8 cellular contexts compared by ENCODE assay signal in the genomic region with DNA sequence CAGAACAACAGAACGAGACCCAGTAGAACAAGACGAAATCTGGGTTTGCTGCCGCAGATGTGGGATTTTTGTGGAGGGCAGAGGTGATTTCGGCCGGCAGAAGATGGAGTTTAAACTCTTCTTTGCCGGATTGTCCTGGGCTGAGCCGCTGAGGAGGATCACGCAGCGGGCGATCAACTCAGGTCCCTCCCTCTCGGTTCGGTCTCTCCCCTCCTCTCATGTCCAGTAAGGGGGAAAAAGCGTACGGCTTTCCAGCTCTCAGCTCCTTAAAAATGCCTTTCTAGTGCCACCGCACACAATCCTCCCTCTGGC. TPM values are rescaled to one million over a fixed set of nuclear protein-coding genes. Genes with fewer than 3 reads are reported as not detected.
A peak's percentile ranks its signal among the peaks of the same experiment; 100 is the strongest.
DNase-seq lines count a peak whose midpoint lies in the region; ATAC-seq, FAIRE-seq and TF ChIP-seq lines count a peak whose summit lies in the region.

No MANE protein-coding gene starts in this region.

- H3K27me3 ChIP-seq in mesenchymal stem cell (ENCODE audit: control insufficient read depth in 1 of 2, insufficient read depth in 1 of 2, low read length in 2 of 2) (no peaks in the 10 kb centered on the region), aorta (ENCODE audit: control insufficient read depth in 1 of 2, insufficient read depth in 2 of 2, low read length in 1 of 2) (no peaks in the 10 kb centered on the region)

- no peak for TF ChIP-seq CTCF in brain (conservative IDR thresholded peaks at IDR 0.05)

- peak overlapping the region in 1 of 2 experiments; percentile 10 for H3K23ac ChIP-seq in mesenchymal stem cell (ENCODE audit: low read length in 2 of 2)

- H3K9me3 Mint-ChIP-seq in stimulated activated naive CD8-positive, alpha-beta T cell treated with anti-CD3 and anti-CD28 coated beads, Interleukin-15, Interleukin-2, amounts not matched to agents 100 ng/mL and 50 ng/mL, for 24 hours = no peaks in the 10 kb centered on the region
- no peaks in the 10 kb centered on the region for H3K9me3 Mint-ChIP-seq in brain

- peaks cover 40% of the 10 kb centered on the region for H3K36me3 Mint-ChIP-seq in stimulated activated naive CD8-positive, alpha-beta T cell treated with anti-CD3 and anti-CD28 coated beads, Interleukin-15, Interleukin-2, amounts not matched to agents 100 ng/mL and 50 ng/mL, for 24 hours (ENCODE audit: low read depth)
- H3K36me3 Mint-ChIP-seq in brain = peaks cover 37% of the 10 kb centered on the region

- FAIRE-seq in GM19239 (lab: Jason Lieb, UNC) = no peak

- peak overlapping the region; percentile 57 to 80 for H3K4ac ChIP-seq in mesenchymal stem cell (ENCODE audit: low read depth in 1 of 2, low read length in 2 of 2)

- peaks cover 51% of the 10 kb centered on the region for H3K4me1 Mint-ChIP-seq in stimulated activated naive CD8-positive, alpha-beta T cell treated with anti-CD3 and anti-CD28 coated beads, Interleukin-15, Interleukin-2, amounts not matched to agents 100 ng/mL and 50 ng/mL, for 24 hours (ENCODE audit: low read depth)
- H3K4me1 Mint-ChIP-seq in brain = peaks cover 53% of the 10 kb centered on the region

- H4K8ac ChIP-seq in mesenchymal stem cell (ENCODE audit: low read length) = no peak overlapping the region

- H3K9me3 ChIP-seq in mesenchymal stem cell (ENCODE audit: control insufficient read depth, low read length) (no peaks in the 10 kb centered on the region), aorta (ENCODE audit: control insufficient read depth, low read length) (no peaks in the 10 kb centered on the region)

- H3K79me1 ChIP-seq in mesenchymal stem cell (replicated peaks; ENCODE audit: low read length, poor library complexity, severe bottlenecking) = peaks cover 2% of the 10 kb centered on the region

- H3K18ac ChIP-seq in mesenchymal stem cell (ENCODE audit: low read depth in 1 of 2, low read length in 2 of 2) = peak overlapping the region in 1 of 2 experiments; percentile 73

- no peaks in the 10 kb centered on the region for H3K27me3 Mint-ChIP-seq in stimulated activated naive CD8-positive, alpha-beta T cell treated with anti-CD3 and anti-CD28 coated beads, Interleukin-15, Interleukin-2, amounts not matched to agents 100 ng/mL and 50 ng/mL, for 24 hours
- H3K27me3 Mint-ChIP-seq in brain = peaks cover 15% of the 10 kb centered on the region

- H2AK5ac ChIP-seq in mesenchymal stem cell (ENCODE audit: low read length, severe bottlenecking) = no peak overlapping the region

- H3K36me3 ChIP-seq in mesenchymal stem cell (ENCODE audit: control insufficient read depth in 1 of 2, insufficient read depth in 2 of 2, low read depth in 1 of 2, low read length in 2 of 2) (no peaks in the 10 kb centered on the region), aorta (ENCODE audit: control insufficient read depth in 1 of 2, insufficient read depth in 2 of 2, low read length in 1 of 2) (no peaks in the 10 kb centered on the region)

- WGBS in mesenchymal stem cell = under 1% methylated on average over 14 of the region's 15 CpGs
- 1% methylated on average over 15 of the region's 15 CpGs for WGBS in aorta, 2 donors

- peak overlapping the region; percentile 96 for H3K9ac ChIP-seq in mesenchymal stem cell (ENCODE audit: low read length)

- H3K27ac ChIP-seq in mesenchymal stem cell (ENCODE audit: low read length, poor library complexity, severe bottlenecking) (peak overlapping the region; percentile 96), aorta (ENCODE audit: low read depth in 1 of 2, low read length in 2 of 2) (peak overlapping the region; percentile 32 to 61)

- peak overlapping the region; percentile 94 to 96 for H3K4me3 ChIP-seq in mesenchymal stem cell (ENCODE audit: insufficient read depth in 1 of 2, low read depth in 1 of 2, low read length in 2 of 2)
- H3K4me3 ChIP-seq in aorta (ENCODE audit: low read length in 2 of 2) = peak overlapping the region; percentile 81 to 92

- ATAC-seq in stimulated activated naive CD8-positive, alpha-beta T cell treated with anti-CD3 and anti-CD28 coated beads, Interleukin-15, Interleukin-2, amounts not matched to agents 100 U/mL and 50 U/mL, for 24 hours = no peak
- ATAC-seq in aorta (ENCODE audit: low FRiP score) = no peak
- no peak for ATAC-seq in left lobe of liver
- no peak for ATAC-seq in HG03565 (IDR thresholded peaks at IDR 0.05; ENCODE audit: unreplicated experiment)

- no peak for DNase-seq in stimulated activated naive CD8-positive, alpha-beta T cell treated with anti-CD3 and anti-CD28 coated beads, Interleukin-15, Interleukin-2, amounts not matched to agents 100 U/mL and 50 U/mL, for 24 hours
- DNase-seq in mesenchymal stem cell = no peak
- DNase-seq in aorta = no peak
- DNase-seq in left lobe of liver (ENCODE audit: low spot score) = no peak
- DNase-seq in GM19239 (ENCODE audit: insufficient read length, low spot score) = no peak

- no peak overlapping the region for H4K91ac ChIP-seq in mesenchymal stem cell (ENCODE audit: low read length)

- intact Hi-C loops in aorta (cut with DNase I) = loop anchor here (5.0 kb wide), 3 partner anchors 37 to 137 kb away; partner anchors contain the start of gene DHRS13 (in 1 of the 2)

- H3K27ac Mint-ChIP-seq in stimulated activated naive CD8-positive, alpha-beta T cell treated with anti-CD3 and anti-CD28 coated beads, Interleukin-15, Interleukin-2, amounts not matched to agents 100 ng/mL and 50 ng/mL, for 24 hours = peak overlapping the region; percentile 90
- peak overlapping the region; percentile 97 to 99 (median 98) for H3K27ac Mint-ChIP-seq in brain

- peak overlapping the region; percentile 77 for H3K4me2 ChIP-seq in mesenchymal stem cell (ENCODE audit: low read length, poor library complexity, severe bottlenecking)

- no peak overlapping the region for H3K14ac ChIP-seq in mesenchymal stem cell (ENCODE audit: low read length in 2 of 2)

- no peak overlapping the region for H2AFZ ChIP-seq in mesenchymal stem cell (ENCODE audit: low read depth, low read length)

- peak overlapping the region; percentile 64 for H2BK120ac ChIP-seq in mesenchymal stem cell (ENCODE audit: low read depth, low read length)

- H3K4me1 ChIP-seq in mesenchymal stem cell (ENCODE audit: control insufficient read depth, insufficient read depth, low read depth, low read length) (peaks cover 14% of the 10 kb centered on the region), aorta (ENCODE audit: control insufficient read depth in 1 of 2, insufficient read depth in 2 of 2, low read length in 2 of 2) (peaks cover 2 to 4% of the 10 kb centered on the region in 2 donors)

- H2BK12ac ChIP-seq in mesenchymal stem cell (ENCODE audit: low read length in 2 of 2) = no peak overlapping the region

- H2BK5ac ChIP-seq in mesenchymal stem cell (ENCODE audit: low read depth, low read length, poor library complexity, severe bottlenecking) = peak overlapping the region; percentile 48

- peak overlapping the region; percentile 71 for H2BK15ac ChIP-seq in mesenchymal stem cell (ENCODE audit: low read depth, poor library complexity, severe bottlenecking)

- peak overlapping the region; percentile 95 for H3K4me3 Mint-ChIP-seq in stimulated activated naive CD8-positive, alpha-beta T cell treated with anti-CD3 and anti-CD28 coated beads, Interleukin-15, Interleukin-2, amounts not matched to agents 100 ng/mL and 50 ng/mL, for 24 hours
- H3K4me3 Mint-ChIP-seq in brain = peak overlapping the region; percentile 96 to 99 (median 98)

RNA-seq across cellular contexts. Expression of gene PHF12, which starts 2.5 kb away (rescaled TPM):
- polyA plus RNA-seq in brain (ENCODE audit: insufficient read depth, low read depth, low replicate concordance) = 43.1 TPM
- polyA plus RNA-seq in mesenchymal stem cell (2013, experiment 1 of 2) = 22.4 TPM
- 20.9 TPM for polyA plus RNA-seq in mesenchymal stem cell (2013, experiment 2 of 2)
- 10 to 100 TPM; 30.5 to 47.0 TPM for total RNA-seq in aorta
- polyA plus RNA-seq in aorta = 10 to 100 TPM; 10.1 to 29.4 TPM
- 15.2 TPM for total RNA-seq in left lobe of liver

RNA-seq across cellular contexts. Expression of gene DHRS13, which starts 46.0 kb away (rescaled TPM):
- polyA plus RNA-seq in brain (ENCODE audit: insufficient read depth, low read depth, low replicate concordance) (34.5 TPM), aorta (1 to 10 TPM in 1 of 2 donors, under 1 TPM in 1; 0.75 to 2.7 TPM)
- polyA plus RNA-seq in mesenchymal stem cell (2013, experiment 1 of 2) = 1.8 TPM
- polyA plus RNA-seq in mesenchymal stem cell (2013, experiment 2 of 2) = 1.7 TPM
- total RNA-seq in aorta (1 to 10 TPM; 4.3 to 6.1 TPM), left lobe of liver (5.5 TPM)

RNA-seq across cellular contexts. Expression of gene FLOT2, which starts 51.3 kb away (rescaled TPM):
- polyA plus RNA-seq in brain (ENCODE audit: insufficient read depth, low read depth, low replicate concordance) = 183 TPM
- polyA plus RNA-seq in mesenchymal stem cell (2013, experiment 1 of 2) = 70.2 TPM
- 65.0 TPM for polyA plus RNA-seq in mesenchymal stem cell (2013, experiment 2 of 2)
- 100 to 1,000 TPM in 1 of 2 donors, 10 to 100 TPM in 1; 99.1 to 108 TPM for total RNA-seq in aorta
- 10 to 100 TPM; 51.8 to 58.3 TPM for polyA plus RNA-seq in aorta
- 70.6 TPM for total RNA-seq in left lobe of liver

RNA-seq across cellular contexts. Expression of gene SEZ6, which starts 57.0 kb away (rescaled TPM):
- polyA plus RNA-seq in brain (ENCODE audit: insufficient read depth, low read depth, low replicate concordance) (64.1 TPM), aorta (not detected)
- not detected for polyA plus RNA-seq in mesenchymal stem cell (2013, experiment 1 of 2)
- polyA plus RNA-seq in mesenchymal stem cell (2013, experiment 2 of 2) = 0.04 TPM
- total RNA-seq in aorta (not detected), left lobe of liver (not detected)
